In genomic region chr16:24539850-24540484, GRCh38 we compare ENCODE assay signal across 8 cellular contexts. TPM values are rescaled to one million over a fixed set of nuclear protein-coding genes. Genes with fewer than 3 reads are reported as not detected.
DNase-seq lines count a peak whose midpoint lies in the region; ATAC-seq, FAIRE-seq and TF ChIP-seq lines count a peak whose summit lies in the region.

No MANE protein-coding gene starts in this region.

- peak overlapping the region; percentile 79 to 97 (median 88) for H3K4me3 ChIP-seq in Peyer's patch
- peak overlapping the region; percentile 86 for H3K4me3 ChIP-seq in iPS DF 6.9 (ENCODE audit: low read length)
- H3K4me3 ChIP-seq in skeletal muscle satellite cell (ENCODE audit: low read length): peak overlapping the region; percentile 77

- H3K36me3 ChIP-seq in Peyer's patch (no peaks in the 10 kb centered on the region), iPS DF 6.9 (ENCODE audit: control insufficient read depth, insufficient read depth, low read length) (no peaks in the 10 kb centered on the region), skeletal muscle satellite cell (ENCODE audit: insufficient read depth, low read length) (no peaks in the 10 kb centered on the region)

- H3K27ac ChIP-seq in Peyer's patch (peak overlapping the region; percentile 97 to 100 (median 100)), angular gyrus (ENCODE audit: low read depth, low read length) (peak overlapping the region; percentile 96), iPS DF 6.9 (ENCODE audit: low read length) (no peak overlapping the region)

- WGBS in iPS DF 6.9 (ENCODE audit: insufficient coverage, insufficient read length): no CpG with 5 or more reads among the region's 60 CpGs

- no peak for FAIRE-seq in GM18507 (lab: Jason Lieb, UNC)

- H3K27me3 ChIP-seq in Peyer's patch: no peaks in the 10 kb centered on the region
- no peaks in the 10 kb centered on the region for H3K27me3 ChIP-seq in iPS DF 6.9 (ENCODE audit: control insufficient read depth, insufficient read depth, low read length)
- no peaks in the 10 kb centered on the region for H3K27me3 ChIP-seq in skeletal muscle satellite cell (ENCODE audit: control insufficient read depth, insufficient read depth, low read length)

- H3K9me3 ChIP-seq in Peyer's patch (no peaks in the 10 kb centered on the region), iPS DF 6.9 (ENCODE audit: control insufficient read depth, insufficient read depth, low read length) (no peaks in the 10 kb centered on the region), skeletal muscle satellite cell (replicated peaks; ENCODE audit: low read length) (no peaks in the 10 kb centered on the region)

- peak overlapping the region; percentile 100 for H3K9ac ChIP-seq in skeletal muscle satellite cell (ENCODE audit: low read depth, low read length)

- TF ChIP-seq CTCF in Peyer's patch (IDR thresholded peaks at IDR 0.05): no peak

- no peak for TF ChIP-seq POLR2A in Peyer's patch (IDR thresholded peaks at IDR 0.05)

- peak overlapping the region; percentile 88 for H3K4me2 ChIP-seq in skeletal muscle satellite cell (ENCODE audit: low read length)

- H3K4me1 ChIP-seq in Peyer's patch (peaks cover 0 to 29% (median 11%) of the 10 kb centered on the region in 4 donors), iPS DF 6.9 (ENCODE audit: control insufficient read depth, insufficient read depth, low read length) (no peaks in the 10 kb centered on the region), skeletal muscle satellite cell (ENCODE audit: control insufficient read depth, insufficient read depth, low read length) (peaks cover 26% of the 10 kb centered on the region)

- peak; percentile 29 for ATAC-seq in HG02884 (IDR thresholded peaks at IDR 0.05; ENCODE audit: unreplicated experiment)

- DNase-seq in GM18507 (ENCODE audit: extremely low spot score, insufficient read length, low read depth) (peak; percentile 7), Peyer's patch (peak; percentile 35 to 79 (median 76)), iPS DF 6.9 (ENCODE audit: low read depth, low spot score) (no peak), NCI-H510A (lab: John Stamatoyannopoulos, UW) (no peak), NCI-H1930 (lab: John Stamatoyannopoulos, UW) (no peak)

RNA-seq across cellular contexts. Expression of gene RBBP6, which starts 0.6 kb away (rescaled TPM):
- total RNA-seq in Peyer's patch: 10 to 100 TPM; 36.4 to 67.9 (median 54.7) TPM
- 19.2 and 28.1 TPM in 2 replicates for total RNA-seq in skeletal muscle satellite cell (2012; rRNA removed)

Comparison
In these comparisons a context has a peak if more than half of its experiments do, and no peak if none do; other contexts are left out.
1. DNase-seq: peak in GM18507 (single experiment) and Peyer's patch (3 of 3); none in iPS DF 6.9 (single experiment), NCI-H510A (single experiment) and NCI-H1930 (0 of 2).
2. Peak in every context shown above with its lines, with median percentiles within 50 percentile points of each other: H3K4me3 ChIP-seq.